In the genomic region with DNA sequence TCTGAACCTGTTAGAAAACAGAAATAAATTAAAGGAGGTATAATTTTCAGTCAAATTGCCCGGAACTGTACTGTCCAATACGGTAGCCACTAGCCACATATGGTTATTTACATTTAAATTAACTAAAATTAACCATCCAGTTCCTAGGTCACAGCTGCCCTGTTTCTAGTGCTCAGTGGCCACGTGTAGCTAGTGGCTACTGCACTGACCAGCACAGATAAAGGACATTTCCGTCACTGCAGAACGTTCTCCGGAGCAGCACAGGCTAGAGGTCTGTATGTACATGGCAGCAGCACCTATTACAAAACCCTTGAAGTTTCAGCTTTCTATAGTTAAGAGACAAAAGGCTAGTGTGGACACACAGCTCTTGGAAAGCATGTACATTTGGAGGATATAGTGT, we compare ENCODE assay signal across 13 cellular contexts. TPM values are rescaled to one million over a fixed set of nuclear protein-coding genes. Genes with fewer than 3 reads are reported as not detected.
DNase-seq lines count a peak whose midpoint lies in the region; ATAC-seq, FAIRE-seq and TF ChIP-seq lines count a peak whose summit lies in the region.
"Had no signal": no experiment of that assay in that cellular context is flagged by ENCODE, and none has a peak within 500 bp of the region (broad histone marks: within the 10 kb centered on the region; RNA-seq: fewer than 3 reads in every experiment).

No MANE protein-coding gene starts in this region.

- POLR2A ChIA-PET in A673 (lab: Charles Lee; ENCODE audit: low non-redundant PET) = no interaction called here
- POLR2A ChIA-PET in activated CD4-positive, alpha-beta T cell treated with anti-CD3 and anti-CD28 coated beads, Interleukin-2, amount 10 ng/mL, durations not matched to agents 7 days and 5 days (lab: Charles Lee) = no interaction called here

- H3K9ac ChIP-seq in DND-41 (ENCODE audit: low read depth, low read length) (no peak overlapping the region), SK-N-MC (ENCODE audit: insufficient read length) (no peak overlapping the region), keratinocyte (ENCODE audit: control insufficient read depth, extremely low read depth, insufficient read depth, low read length) (no peak overlapping the region)

- H3K27me3 ChIP-seq in A673 (replicated peaks; ENCODE audit: insufficient read depth, low read depth, low read length, poor library complexity) (no peaks in the 10 kb centered on the region), DND-41 (ENCODE audit: insufficient read depth, low read length, poor library complexity) (no peaks in the 10 kb centered on the region), keratinocyte (ENCODE audit: control insufficient read depth, extremely low read depth, insufficient read depth, low read length) (no peaks in the 10 kb centered on the region)
- H3K27me3 ChIP-seq: colonic mucosa had no signal

- H3K9me1 ChIP-seq in keratinocyte (ENCODE audit: control insufficient read depth, extremely low read depth, insufficient read depth, low read length) = peaks cover 3% of the 10 kb centered on the region

- H3K79me2 ChIP-seq in DND-41 (ENCODE audit: insufficient read depth, low read length) (peaks cover 90% of the 10 kb centered on the region), keratinocyte (ENCODE audit: control insufficient read depth, insufficient read depth, low read length) (peaks cover 59% of the 10 kb centered on the region)

- no peaks in the 10 kb centered on the region for H3K27me3 Mint-ChIP-seq in activated CD4-positive, alpha-beta T cell treated with anti-CD3 and anti-CD28 coated beads, Interleukin-2, amount 10 ng/mL, durations not matched to agents 7 days and 5 days
- H3K27me3 Mint-ChIP-seq: activated naive CD8-positive, alpha-beta T cell treated with anti-CD3 and anti-CD28 coated beads, Interleukin-2, amount 50 U/mL, for 24 hours had no signal

- no peak for FAIRE-seq in keratinocyte (lab: Jason Lieb, UNC)

- dilution Hi-C loops in keratinocyte (cut with MboI; ENCODE audit: extremely low pct_ligation_motif_present, low sequenced_read_pairs) = no loop called here

- H3K4me1 ChIP-seq in A673 (ENCODE audit: insufficient read depth, low read length, poor library complexity, severe bottlenecking) (peaks cover 24% of the 10 kb centered on the region), DND-41 (ENCODE audit: insufficient read depth, low read length) (peaks cover 28% of the 10 kb centered on the region), keratinocyte (ENCODE audit: control insufficient read depth, extremely low read depth, insufficient read depth, low read length) (peaks cover 45% of the 10 kb centered on the region)

- TF ChIP-seq CTCF in A673 (conservative IDR thresholded peaks at IDR 0.05; ENCODE audit: low read depth, low read length) (no peak), DND-41 (IDR thresholded peaks at IDR 0.05; ENCODE audit: borderline replicate concordance, extremely low read depth, low read length, poor library complexity, severe bottlenecking) (no peak), keratinocyte (optimal IDR thresholded peaks at IDR 0.05 in 1 of 3, IDR thresholded peaks at IDR 0.05 in 1 of 3, conservative IDR thresholded peaks at IDR 0.05 in 1 of 3; ENCODE audit: extremely low read depth in 1 of 3, insufficient read depth in 2 of 3, low read length in 3 of 3) (no peak), omental fat pad (IDR thresholded peaks at IDR 0.05) (no peak)

- H3K36me3 ChIP-seq in A673 (ENCODE audit: insufficient read depth, low read length, poor library complexity, severe bottlenecking) (no peaks in the 10 kb centered on the region), DND-41 (ENCODE audit: insufficient read depth, low read length) (peaks cover 18% of the 10 kb centered on the region), SK-N-MC (ENCODE audit: insufficient read depth, low read length) (peaks cover 3% of the 10 kb centered on the region; the same call in 1 of the 2 replicates), keratinocyte (ENCODE audit: control insufficient read depth in 2 of 2, extremely low read depth in 1 of 2, insufficient read depth in 2 of 2, low read length in 2 of 2) (peaks cover 0 to 2% of the 10 kb centered on the region in 2 experiments)
- H3K36me3 ChIP-seq: colonic mucosa had no signal

- peaks cover 30% of the 10 kb centered on the region for H3K36me3 Mint-ChIP-seq in activated CD4-positive, alpha-beta T cell treated with anti-CD3 and anti-CD28 coated beads, Interleukin-2, amount 10 ng/mL, durations not matched to agents 7 days and 5 days (ENCODE audit: low read depth)

- no peak overlapping the region for H3K27ac Mint-ChIP-seq in activated CD4-positive, alpha-beta T cell treated with anti-CD3 and anti-CD28 coated beads, Interleukin-2, amount 10 ng/mL, durations not matched to agents 7 days and 5 days
- H3K27ac Mint-ChIP-seq: activated naive CD8-positive, alpha-beta T cell treated with anti-CD3 and anti-CD28 coated beads, Interleukin-2, amount 50 U/mL, for 24 hours had no signal

- no peak for ATAC-seq in DND-41 (ENCODE audit: insufficient read depth, low read depth)
- ATAC-seq in omental fat pad (ENCODE audit: low FRiP score) = no peak
- no peak for ATAC-seq in GM19397 (IDR thresholded peaks at IDR 0.05; ENCODE audit: unreplicated experiment)
- ATAC-seq: activated naive CD8-positive, alpha-beta T cell treated with anti-CD3 and anti-CD28 coated beads, Interleukin-2, amount 50 U/mL, for 24 hours; CD8-positive, alpha-beta T cell had no signal

- H2AFZ ChIP-seq in DND-41 (ENCODE audit: low read depth, low read length) (no peak overlapping the region), keratinocyte (ENCODE audit: control insufficient read depth, low read length) (no peak overlapping the region)

- BruUV-seq in A673 (replicated peaks; lab: Mats Ljungman, UMichigan) = no TSS peak

- H3K27ac ChIP-seq in A673 (ENCODE audit: low read depth, low read length, poor library complexity, severe bottlenecking) = peak overlapping the region; percentile 22
- H3K27ac ChIP-seq in DND-41 (ENCODE audit: low read length) = no peak overlapping the region
- H3K27ac ChIP-seq in SK-N-MC = 0 out of 2 replicates have a peak overlapping the region, but pooled peaks have one; percentile 28
- H3K27ac ChIP-seq in keratinocyte (ENCODE audit: control insufficient read depth, insufficient read depth, low read length) = peak overlapping the region; percentile 26
- H3K27ac ChIP-seq: colonic mucosa had no signal

- intact Hi-C loops in A673 (cut with micrococcal nuclease; ENCODE audit: unreplicated experiment) = no loop called here

- no peak overlapping the region for H3K4me3 ChIP-seq in A673 (ENCODE audit: low read depth, low read length, poor library complexity, severe bottlenecking)
- no peak overlapping the region for H3K4me3 ChIP-seq in DND-41 (ENCODE audit: low read depth in 1 of 2, low read length in 2 of 2)
- H3K4me3 ChIP-seq in SK-N-MC = no peak overlapping the region
- no peak overlapping the region for H3K4me3 ChIP-seq in keratinocyte (ENCODE audit: control insufficient read depth in 2 of 3, extremely low read depth in 1 of 3, insufficient read depth in 2 of 3, low read depth in 1 of 3, low read length in 3 of 3)
- H3K4me3 ChIP-seq: colonic mucosa had no signal

- DNase-seq in A673 (ENCODE audit: low spot score) (no peak), DND-41 (no peak), SK-N-MC (ENCODE audit: low read depth, low spot score) (no peak), keratinocyte (ENCODE audit: low read depth, low spot score) (no peak), DMS153 treated with DMSO at 0.1 percent for 48 hours (lab: John Stamatoyannopoulos, UW; ENCODE audit: unreplicated experiment) (no peak), omental fat pad (ENCODE audit: low spot score) (no peak)
- DNase-seq in activated CD4-positive, alpha-beta T cell treated with anti-CD3 and anti-CD28 coated beads, Interleukin-2, amount 10 ng/mL, durations not matched to agents 7 days and 5 days = no peak
- DNase-seq: NCI-H1436, retina had no signal

- CTCF ChIA-PET in A673 (lab: Charles Lee) = no interaction called here
- CTCF ChIA-PET in activated CD4-positive, alpha-beta T cell treated with anti-CD3 and anti-CD28 coated beads, Interleukin-2, amount 10 ng/mL, durations not matched to agents 7 days and 5 days (lab: Charles Lee) = interaction anchor here (0.8 to 2.3 kb wide), 3 partner anchors 10 to 26 kb away, joined by 3 to 10 read pairs (median 4); no protein-coding TSS in a partner anchor

- H3K4me3 Mint-ChIP-seq in activated CD4-positive, alpha-beta T cell treated with anti-CD3 and anti-CD28 coated beads, Interleukin-2, amount 10 ng/mL, durations not matched to agents 7 days and 5 days = no peak overlapping the region

- peaks cover 66% of the 10 kb centered on the region for H3K4me1 Mint-ChIP-seq in activated CD4-positive, alpha-beta T cell treated with anti-CD3 and anti-CD28 coated beads, Interleukin-2, amount 10 ng/mL, durations not matched to agents 7 days and 5 days

- no peaks in the 10 kb centered on the region for H3K9me3 ChIP-seq in A673 (ENCODE audit: low read depth, low read length, poor library complexity, severe bottlenecking)
- no peaks in the 10 kb centered on the region for H3K9me3 ChIP-seq in DND-41 (ENCODE audit: insufficient read depth, low read length, severe bottlenecking)
- H3K9me3 ChIP-seq in SK-N-MC (ENCODE audit: low read depth, low read length) = no peaks in the 10 kb centered on the region
- H3K9me3 ChIP-seq in keratinocyte (ENCODE audit: control insufficient read depth, low read depth, low read length) = no peaks in the 10 kb centered on the region
- H3K9me3 ChIP-seq: colonic mucosa had no signal

- H3K9me3 Mint-ChIP-seq in activated CD4-positive, alpha-beta T cell treated with anti-CD3 and anti-CD28 coated beads, Interleukin-2, amount 10 ng/mL, durations not matched to agents 7 days and 5 days = no peaks in the 10 kb centered on the region
- H3K9me3 Mint-ChIP-seq: activated naive CD8-positive, alpha-beta T cell treated with anti-CD3 and anti-CD28 coated beads, Interleukin-2, amount 50 U/mL, for 24 hours; CD8-positive, alpha-beta T cell had no signal

- H3K4me2 ChIP-seq in DND-41 (ENCODE audit: insufficient read depth, low read length) (peak overlapping the region; percentile 11; the same call in 1 of the 2 replicates), keratinocyte (ENCODE audit: control insufficient read depth, extremely low read depth, insufficient read depth, low read depth, low read length) (peak overlapping the region; percentile 64)

- H4K20me1 ChIP-seq in DND-41 (ENCODE audit: insufficient read depth, low read length) = peaks cover 53% of the 10 kb centered on the region
- H4K20me1 ChIP-seq in keratinocyte (ENCODE audit: control insufficient read depth, extremely low read depth, insufficient read depth, low read length) = no peaks in the 10 kb centered on the region

RNA-seq across cellular contexts. Expression of gene CPSF4L, which starts 33.7 kb away (rescaled TPM):
- total RNA-seq in A673 (2021) (0.24 TPM in 1 of 2 replicates, not detected in the other), omental fat pad (under 1 TPM in 1 of 4 donors, not detected in 3; 0.65 TPM)
- polyA plus RNA-seq in keratinocyte = not detected in 3 replicates
- not detected for polyA plus RNA-seq in keratinocyte (2011; ENCODE audit: low read depth)
- not detected in 2 replicates for polyA plus RNA-seq in keratinocyte (2011; cell fraction: cytosol; rRNA removed)
- not detected in 2 replicates for polyA plus RNA-seq in keratinocyte (2011; cell fraction: nucleus; rRNA removed)
- not detected in 2 replicates for polyA plus RNA-seq in keratinocyte (2012; ENCODE audit: low replicate concordance)
- not detected in 3 replicates for polyA minus RNA-seq in keratinocyte
- not detected for polyA minus RNA-seq in keratinocyte (2011; cell fraction: cytosol; rRNA and poly(A)+ RNA removed)
- not detected in 2 replicates for polyA minus RNA-seq in keratinocyte (2011; cell fraction: nucleus; rRNA and poly(A)+ RNA removed)
- total RNA-seq in activated CD4-positive, alpha-beta T cell treated with anti-CD3 and anti-CD28 coated beads, Interleukin-2, amount 10 ng/mL, durations not matched to agents 7 days and 5 days = not detected
- total RNA-seq: CD8-positive, alpha-beta T cell; colonic mucosa had no signal

RNA-seq across cellular contexts. Expression of gene COG1, which starts 35.1 kb away (rescaled TPM):
- total RNA-seq in A673 (2021) = 32.2 and 36.0 TPM in 2 replicates
- 16.4 to 18.4 TPM (median 16.7 TPM) in 3 replicates for polyA plus RNA-seq in keratinocyte
- 13.1 TPM for polyA plus RNA-seq in keratinocyte (2011; ENCODE audit: low read depth)
- polyA plus RNA-seq in keratinocyte (2011; cell fraction: cytosol; rRNA removed) = 10.6 and 10.7 TPM in 2 replicates
- 33.8 and 38.4 TPM in 2 replicates for polyA plus RNA-seq in keratinocyte (2011; cell fraction: nucleus; rRNA removed)
- 18.5 and 26.9 TPM in 2 replicates for polyA plus RNA-seq in keratinocyte (2012; ENCODE audit: low replicate concordance)
- 22.2 to 30.7 TPM (median 30.0 TPM) in 3 replicates for polyA minus RNA-seq in keratinocyte
- 11.7 TPM for polyA minus RNA-seq in keratinocyte (2011; cell fraction: cytosol; rRNA and poly(A)+ RNA removed)
- 22.8 and 23.1 TPM in 2 replicates for polyA minus RNA-seq in keratinocyte (2011; cell fraction: nucleus; rRNA and poly(A)+ RNA removed)
- 10 to 100 TPM; 17.0 to 40.5 (median 23.7) TPM for total RNA-seq in omental fat pad
- 10 to 100 TPM; 29.2 to 32.5 TPM for total RNA-seq in activated CD4-positive, alpha-beta T cell treated with anti-CD3 and anti-CD28 coated beads, Interleukin-2, amount 10 ng/mL, durations not matched to agents 7 days and 5 days
